In genomic region chr9:14978022-14979000, GRCh38 we compare ENCODE assay signal across 21 cellular contexts.
"Had no signal": no experiment of that assay in that cellular context is flagged by ENCODE, and none has a peak within 500 bp of the region (broad histone marks: within the 10 kb centered on the region; RNA-seq: fewer than 3 reads in every experiment).

No MANE protein-coding gene starts in this region.

- H3K27ac ChIP-seq: brain microvascular endothelial cell, colonic mucosa, right atrium auricular region, tibial nerve, uterus had no signal

- H3K4me3 Mint-ChIP-seq: activated B cell treated with CpG ODN at 0.5 μM for 24 hours; activated CD8-positive, alpha-beta T cell treated with anti-CD3 and anti-CD28 coated beads for 36 hours; activated naive CD4-positive, alpha-beta T cell treated with anti-CD3 and anti-CD28 coated beads for 36 hours; activated T-helper 17 cell treated with anti-CD3 and anti-CD28 coated beads, Interleukin-2, amount 50 U/mL, for 72 hours; central memory CD8-positive, alpha-beta T cell; nephron progenitor cell; stimulated activated naive B cell treated with anti-CD40 and anti-IgM and Interleukin-4, amounts not matched to agents 10 μg/mL and 1 μg/mL and 100 μg/mL, for 72 hours; T-cell had no signal

- H3K9me3 ChIP-seq: colonic mucosa, right atrium auricular region, uterus had no signal

- H3K9me3 Mint-ChIP-seq: activated T-helper 17 cell treated with anti-CD3 and anti-CD28 coated beads, Interleukin-2, amount 50 U/mL, for 72 hours; central memory CD8-positive, alpha-beta T cell had no signal

- H3K36me3 ChIP-seq: brain microvascular endothelial cell, colonic mucosa, right atrium auricular region, tibial nerve, uterus had no signal

- H3K27ac Mint-ChIP-seq: activated B cell treated with CpG ODN at 0.5 μM for 24 hours; activated CD8-positive, alpha-beta T cell treated with anti-CD3 and anti-CD28 coated beads for 36 hours; activated naive CD4-positive, alpha-beta T cell treated with anti-CD3 and anti-CD28 coated beads for 36 hours; activated T-helper 17 cell treated with anti-CD3 and anti-CD28 coated beads, Interleukin-2, amount 50 U/mL, for 72 hours; stimulated activated naive B cell treated with anti-CD40 and anti-IgM and Interleukin-4, amounts not matched to agents 10 μg/mL and 1 μg/mL and 100 μg/mL, for 72 hours; T-cell had no signal

- H3K4me3 ChIP-seq: colonic mucosa, right atrium auricular region, smooth muscle cell, tibial nerve, uterus had no signal

- DNase-seq: activated B cell treated with CpG ODN at 0.5 μM for 24 hours; activated CD4-positive, alpha-beta T cell treated with anti-CD3 and anti-CD28 coated beads for 48 hours; activated CD8-positive, alpha-beta T cell treated with anti-CD3 and anti-CD28 coated beads for 36 hours; activated naive CD4-positive, alpha-beta T cell treated with anti-CD3 and anti-CD28 coated beads for 36 hours; activated T-cell treated with anti-CD3 and anti-CD28 coated beads, Interleukin-2, amount 50 U/mL, for 1 hour; brain microvascular endothelial cell; colonic mucosa; erythroblast; foreskin melanocyte; nephron progenitor cell; occipital lobe; stimulated activated CD4-positive, alpha-beta T cell treated with anti-CD3 and anti-CD28 coated beads, Interleukin-4, amount 100 ng/mL, for 24 hours; stimulated activated naive B cell treated with anti-CD40 and anti-IgM and Interleukin-4, amounts not matched to agents 10 μg/mL and 1 μg/mL and 100 μg/mL, for 72 hours; T-cell; uterus had no signal

- ATAC-seq: activated CD8-positive, alpha-beta T cell treated with anti-CD3 and anti-CD28 coated beads for 36 hours; activated T-helper 17 cell treated with anti-CD3 and anti-CD28 coated beads, Interleukin-2, amount 50 U/mL, for 72 hours; left lobe of liver; stimulated activated naive B cell treated with anti-CD40 and anti-IgM and Interleukin-4, amounts not matched to agents 10 μg/mL and 1 μg/mL and 100 μg/mL, for 72 hours; T-cell had no signal

- H3K27me3 ChIP-seq: brain microvascular endothelial cell, colonic mucosa, right atrium auricular region, tibial nerve, uterus had no signal

- H3K4me1 Mint-ChIP-seq: activated B cell treated with CpG ODN at 0.5 μM for 24 hours; activated T-helper 17 cell treated with anti-CD3 and anti-CD28 coated beads, Interleukin-2, amount 50 U/mL, for 72 hours; central memory CD8-positive, alpha-beta T cell; stimulated activated naive B cell treated with anti-CD40 and anti-IgM and Interleukin-4, amounts not matched to agents 10 μg/mL and 1 μg/mL and 100 μg/mL, for 72 hours; T-cell had no signal

- H3K27me3 Mint-ChIP-seq: activated B cell treated with CpG ODN at 0.5 μM for 24 hours; activated CD8-positive, alpha-beta T cell treated with anti-CD3 and anti-CD28 coated beads for 36 hours; activated T-helper 17 cell treated with anti-CD3 and anti-CD28 coated beads, Interleukin-2, amount 50 U/mL, for 72 hours; central memory CD8-positive, alpha-beta T cell; stimulated activated naive B cell treated with anti-CD40 and anti-IgM and Interleukin-4, amounts not matched to agents 10 μg/mL and 1 μg/mL and 100 μg/mL, for 72 hours; T-cell had no signal

- H3K4me1 ChIP-seq: colonic mucosa, right atrium auricular region, tibial nerve, uterus had no signal
